In genomic region chr6:4799912-4800311, GRCh38 we compare ENCODE assay signal across 21 cellular contexts. TPM values are rescaled to one million over a fixed set of nuclear protein-coding genes. Genes with fewer than 3 reads are reported as not detected.
A peak's percentile ranks its signal among the peaks of the same experiment; 100 is the strongest.
DNase-seq lines count a peak whose midpoint lies in the region; ATAC-seq, FAIRE-seq and TF ChIP-seq lines count a peak whose summit lies in the region.
"Had no signal": no experiment of that assay in that cellular context is flagged by ENCODE, and none has a peak within 500 bp of the region (broad histone marks: within the 10 kb centered on the region; RNA-seq: fewer than 3 reads in every experiment).

No MANE protein-coding gene starts in this region.

- no peak for TF ChIP-seq POLR2A in prostate gland (IDR thresholded peaks at IDR 0.05)

- ATAC-seq in activated T-helper 17 cell treated with anti-CD3 and anti-CD28 coated beads, Interleukin-2, amount 50 U/mL, for 72 hours (replicated peaks) = no peak
- ATAC-seq in GM21423 (IDR thresholded peaks at IDR 0.05; ENCODE audit: unreplicated experiment) = no peak
- ATAC-seq: CD8-positive, alpha-beta T cell; GM12878 had no signal

- H3K9me3 ChIP-seq in prostate gland = no peaks in the 10 kb centered on the region

- no peaks in the 10 kb centered on the region for H3K36me3 ChIP-seq in prostate gland

- H3K4me1 ChIP-seq in prostate gland (replicated peaks) = no peaks in the 10 kb centered on the region

- DNase-seq in GM19239 (ENCODE audit: insufficient read length, low spot score) (no peak), head of caudate nucleus (no peak), OCI-M2 (lab: John Stamatoyannopoulos, UW; ENCODE audit: unreplicated experiment) (no peak), prostate gland (ENCODE audit: low spot score) (no peak)
- DNase-seq: Caco-2; CD4-positive, CD25-positive, alpha-beta regulatory T cell; CD8-positive, alpha-beta T cell; DMS153; DND-41; GDM1; GM23248; H7; HCEC 1CT had no signal

- H3K27me3 ChIP-seq in prostate gland (replicated peaks; ENCODE audit: insufficient read depth) = no peaks in the 10 kb centered on the region
- H3K27me3 ChIP-seq: BLaER1 had no signal

- no peaks in the 10 kb centered on the region for H3K9me3 Mint-ChIP-seq in activated T-helper 17 cell treated with anti-CD3 and anti-CD28 coated beads, Interleukin-2, amount 50 U/mL, for 72 hours

- no peaks in the 10 kb centered on the region for H3K36me3 Mint-ChIP-seq in activated T-helper 17 cell treated with anti-CD3 and anti-CD28 coated beads, Interleukin-2, amount 50 U/mL, for 72 hours (ENCODE audit: low read depth)

- H3K4me3 Mint-ChIP-seq in activated T-helper 17 cell treated with anti-CD3 and anti-CD28 coated beads, Interleukin-2, amount 50 U/mL, for 72 hours = no peak overlapping the region
- H3K4me3 Mint-ChIP-seq: CD4-positive, CD25-positive, alpha-beta regulatory T cell; CD8-positive, alpha-beta T cell had no signal

- H3K27ac ChIP-seq in prostate gland = no peak overlapping the region
- H3K27ac ChIP-seq: BLaER1, C4-2B, GM23248 had no signal

- H3K27ac Mint-ChIP-seq in activated T-helper 17 cell treated with anti-CD3 and anti-CD28 coated beads, Interleukin-2, amount 50 U/mL, for 72 hours = peak overlapping the region; percentile 47
- H3K27ac Mint-ChIP-seq: B cell; CD4-positive, CD25-positive, alpha-beta regulatory T cell; CD8-positive, alpha-beta T cell had no signal

- peak; percentile 14 for FAIRE-seq in GM19239 (lab: Jason Lieb, UNC)
- FAIRE-seq in islet of Langerhans (lab: Jason Lieb, UNC) = peak; percentile 81
- FAIRE-seq: GM12878, H1 had no signal

- H3K4me1 Mint-ChIP-seq in activated T-helper 17 cell treated with anti-CD3 and anti-CD28 coated beads, Interleukin-2, amount 50 U/mL, for 72 hours = peaks cover 45% of the 10 kb centered on the region

- TF ChIP-seq CTCF in prostate gland (IDR thresholded peaks at IDR 0.05) = no peak

- H3K27me3 Mint-ChIP-seq in activated T-helper 17 cell treated with anti-CD3 and anti-CD28 coated beads, Interleukin-2, amount 50 U/mL, for 72 hours = no peaks in the 10 kb centered on the region
- H3K27me3 Mint-ChIP-seq: B cell; CD4-positive, CD25-positive, alpha-beta regulatory T cell had no signal

- intact Hi-C loops in head of caudate nucleus (cut with DNase I) = no loop called here
- intact Hi-C loops in prostate gland (cut with DNase I) = no loop called here

- no peak overlapping the region for H3K4me3 ChIP-seq in prostate gland
- H3K4me3 ChIP-seq: BLaER1, GM23248 had no signal

- 98% methylated on average over 3 of the region's 3 CpGs for WGBS in prostate gland

RNA-seq across cellular contexts. Expression of gene CDYL, which starts 23.7 kb away (rescaled TPM):
- 10 to 100 TPM; 23.3 to 24.5 TPM for total RNA-seq in activated T-helper 17 cell treated with anti-CD3 and anti-CD28 coated beads, Interleukin-2, amount 50 U/mL, for 72 hours
- 10 to 100 TPM; 28.1 to 54.5 TPM for total RNA-seq in prostate gland
